ENCODE assay signal across 20 cellular contexts in the genomic region with DNA sequence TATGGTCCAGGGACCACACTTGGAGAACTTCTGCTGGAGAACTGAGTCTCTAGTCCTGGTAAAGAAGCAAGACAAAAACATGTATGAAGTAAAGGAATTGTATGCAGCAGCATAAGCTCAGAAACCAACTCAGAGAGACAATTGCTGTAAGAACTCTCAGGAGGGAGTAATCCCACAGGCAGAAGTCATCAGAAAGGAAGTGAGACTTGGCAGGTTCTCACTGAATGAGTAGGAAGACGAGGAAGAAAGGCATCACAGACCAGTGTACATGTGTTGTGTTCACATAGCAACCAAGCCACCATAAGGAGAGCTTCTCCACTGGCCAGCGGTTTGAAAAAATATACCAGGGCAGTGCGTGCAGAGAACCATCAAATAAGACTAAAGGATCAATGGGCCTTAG. TPM values are rescaled to one million over a fixed set of nuclear protein-coding genes. Genes with fewer than 3 reads are reported as not detected.
DNase-seq lines count a peak whose midpoint lies in the region; ATAC-seq, FAIRE-seq and TF ChIP-seq lines count a peak whose summit lies in the region.
"Had no signal": no experiment of that assay in that cellular context is flagged by ENCODE, and none has a peak within 500 bp of the region (broad histone marks: within the 10 kb centered on the region; RNA-seq: fewer than 3 reads in every experiment).

No MANE protein-coding gene starts in this region.

- no peak overlapping the region for H2AFZ ChIP-seq in ACC112 (ENCODE audit: low read length, unreplicated experiment)

- no peaks in the 10 kb centered on the region for H3K27me3 ChIP-seq in ACC112 (ENCODE audit: insufficient read depth, low read length)
- H3K27me3 ChIP-seq in brain microvascular endothelial cell (replicated peaks) = no peaks in the 10 kb centered on the region
- H3K27me3 ChIP-seq in pancreas = no peaks in the 10 kb centered on the region
- no peaks in the 10 kb centered on the region for H3K27me3 ChIP-seq in vagina

- ATAC-seq in pancreas = no peak
- no peak for ATAC-seq in HG03432 (IDR thresholded peaks at IDR 0.05; ENCODE audit: unreplicated experiment)

- H3K27ac ChIP-seq in ACC112 (ENCODE audit: low read depth, low read length) (peak overlapping the region; percentile 60), brain microvascular endothelial cell (peak overlapping the region; percentile 5), pancreas (no peak overlapping the region), vagina (no peak overlapping the region)

- peak; percentile 80 for DNase-seq in HFFc6
- peak; percentile 83 for DNase-seq in brain microvascular endothelial cell
- DNase-seq in kidney tubule cell (ENCODE audit: low spot score) = peak; percentile 31
- DNase-seq in pancreas = no peak
- no peak for DNase-seq in vagina (ENCODE audit: extremely low spot score in 2 of 2)
- DNase-seq in amniotic stem cell (lab: John Stamatoyannopoulos, UW) = no peak
- DNase-seq: ACHN; activated CD4-positive, alpha-beta T cell treated with anti-CD3 and anti-CD28 coated beads for 1 hour; activated CD8-positive, alpha-beta memory T cell treated with anti-CD3 and anti-CD28 coated beads, Interleukin-2, amount 50 U/mL, for 4 hours; erythroblast; mesendoderm; NCI-H345; nucleus accumbens; substantia nigra; SW 1271 had no signal

- H3K9me3 ChIP-seq in pancreas (no peaks in the 10 kb centered on the region), vagina (no peaks in the 10 kb centered on the region)

- no peaks in the 10 kb centered on the region for H3K36me3 ChIP-seq in ACC112 (ENCODE audit: insufficient read depth, low read length)
- H3K36me3 ChIP-seq in brain microvascular endothelial cell (replicated peaks) = no peaks in the 10 kb centered on the region
- H3K36me3 ChIP-seq in pancreas = no peaks in the 10 kb centered on the region
- no peaks in the 10 kb centered on the region for H3K36me3 ChIP-seq in vagina

- no peak for TF ChIP-seq CTCF in HFFc6 (IDR thresholded peaks at IDR 0.05)
- no peak for TF ChIP-seq CTCF in brain microvascular endothelial cell (IDR thresholded peaks at IDR 0.05; ENCODE audit: low read depth, low read length, missing control alignments)
- no peak for TF ChIP-seq CTCF in pancreas (IDR thresholded peaks at IDR 0.05)
- TF ChIP-seq CTCF in vagina (IDR thresholded peaks at IDR 0.05) = no peak

- 0 out of 2 replicates have a peak overlapping the region, but pooled peaks have one; percentile 27 for H3K4me3 Mint-ChIP-seq in HFFc6
- H3K4me3 Mint-ChIP-seq: activated naive CD4-positive, alpha-beta T cell treated with anti-CD3 and anti-CD28 coated beads, Interleukin-2, amount 50 U/mL, for 24 hours had no signal

- H3K9me3 Mint-ChIP-seq in HFFc6 = no peaks in the 10 kb centered on the region
- H3K9me3 Mint-ChIP-seq: activated naive CD4-positive, alpha-beta T cell treated with anti-CD3 and anti-CD28 coated beads, Interleukin-2, amount 50 U/mL, for 24 hours had no signal

- peaks cover 98% of the 10 kb centered on the region for H3K4me1 Mint-ChIP-seq in HFFc6 (ENCODE audit: low read depth)
- H3K4me1 Mint-ChIP-seq: activated naive CD4-positive, alpha-beta T cell treated with anti-CD3 and anti-CD28 coated beads, Interleukin-2, amount 50 U/mL, for 24 hours had no signal

- FAIRE-seq in pancreas (lab: Jason Lieb, UNC) = no peak

- whole genome bisulfite sequencing in pancreas, 2 donors = 69 to 84% methylated on average over 3 of the region's 3 CpGs

- peaks cover 18% of the 10 kb centered on the region; the same call in 1 of the 2 replicates for H3K36me3 Mint-ChIP-seq in HFFc6 (ENCODE audit: low read depth)
- H3K36me3 Mint-ChIP-seq: activated naive CD4-positive, alpha-beta T cell treated with anti-CD3 and anti-CD28 coated beads, Interleukin-2, amount 50 U/mL, for 24 hours had no signal

- H3K4me1 ChIP-seq in ACC112 (ENCODE audit: control insufficient read depth, insufficient read depth, low read length, unreplicated experiment) (peaks cover 69% of the 10 kb centered on the region), pancreas (no peaks in the 10 kb centered on the region), vagina (no peaks in the 10 kb centered on the region)

- H3K79me2 ChIP-seq in ACC112 (ENCODE audit: control insufficient read depth, insufficient read depth, low read length, unreplicated experiment) = no peaks in the 10 kb centered on the region

- no peak for TF ChIP-seq POLR2A in vagina (IDR thresholded peaks at IDR 0.05)

- H3K4me3 ChIP-seq in ACC112 (ENCODE audit: low read depth, low read length) (no peak overlapping the region), brain microvascular endothelial cell (ENCODE audit: low read depth, low read length) (no peak overlapping the region), pancreas (no peak overlapping the region), vagina (no peak overlapping the region)

- intact Hi-C loops in pancreas (cut with DNase I) = no loop called here
- intact Hi-C loops in vagina (cut with DNase I) = no loop called here

- in situ Hi-C loops in brain microvascular endothelial cell (cut with HindIII; ENCODE audit: low pct_ligation_motif_present, low sequenced_read_pairs) = no loop called here

- peak overlapping the region; percentile 94 for H3K27ac Mint-ChIP-seq in HFFc6
- H3K27ac Mint-ChIP-seq: activated naive CD4-positive, alpha-beta T cell treated with anti-CD3 and anti-CD28 coated beads, Interleukin-2, amount 50 U/mL, for 24 hours had no signal

- H3K27me3 Mint-ChIP-seq in HFFc6 (ENCODE audit: insufficient read depth) = no peaks in the 10 kb centered on the region; the same call in 1 of the 2 replicates

RNA-seq across cellular contexts. Expression of a gene that starts 57.9 kb away (rescaled TPM):
- 10 to 100 TPM; 14.2 to 92.1 (median 82.2) TPM for total RNA-seq in HFFc6 (2021; fragmentation: NEBNext Ultra II Directional; extraction: Animal tissue kit (Norgen Biotek cat#: 25700))
- total RNA-seq in pancreas = 1 to 10 TPM in 2 of 6 donors, under 1 TPM in 3, not detected in 1; 0.67 to 1.8 (median 0.83) TPM
- polyA plus RNA-seq in pancreas = under 1 TPM; 0.45 to 0.65 TPM
- total RNA-seq in vagina = 5.6 TPM
- total RNA-seq: HT-29, OCI-LY7 had no signal

Comparison
In these comparisons a context has a peak if more than half of its experiments do, and no peak if none do; other contexts are left out.
1. H3K27ac ChIP-seq: peak in ACC112 (single experiment) and brain microvascular endothelial cell (single experiment); none in pancreas (0 of 4) and vagina (single experiment).
2. DNase-seq: peak in HFFc6 (single experiment), brain microvascular endothelial cell (single experiment) and kidney tubule cell (single experiment); none in pancreas (0 of 6), vagina (0 of 2) and amniotic stem cell (single experiment).